Comparison of ENCODE assay signal across 9 cellular contexts in the genomic region with DNA sequence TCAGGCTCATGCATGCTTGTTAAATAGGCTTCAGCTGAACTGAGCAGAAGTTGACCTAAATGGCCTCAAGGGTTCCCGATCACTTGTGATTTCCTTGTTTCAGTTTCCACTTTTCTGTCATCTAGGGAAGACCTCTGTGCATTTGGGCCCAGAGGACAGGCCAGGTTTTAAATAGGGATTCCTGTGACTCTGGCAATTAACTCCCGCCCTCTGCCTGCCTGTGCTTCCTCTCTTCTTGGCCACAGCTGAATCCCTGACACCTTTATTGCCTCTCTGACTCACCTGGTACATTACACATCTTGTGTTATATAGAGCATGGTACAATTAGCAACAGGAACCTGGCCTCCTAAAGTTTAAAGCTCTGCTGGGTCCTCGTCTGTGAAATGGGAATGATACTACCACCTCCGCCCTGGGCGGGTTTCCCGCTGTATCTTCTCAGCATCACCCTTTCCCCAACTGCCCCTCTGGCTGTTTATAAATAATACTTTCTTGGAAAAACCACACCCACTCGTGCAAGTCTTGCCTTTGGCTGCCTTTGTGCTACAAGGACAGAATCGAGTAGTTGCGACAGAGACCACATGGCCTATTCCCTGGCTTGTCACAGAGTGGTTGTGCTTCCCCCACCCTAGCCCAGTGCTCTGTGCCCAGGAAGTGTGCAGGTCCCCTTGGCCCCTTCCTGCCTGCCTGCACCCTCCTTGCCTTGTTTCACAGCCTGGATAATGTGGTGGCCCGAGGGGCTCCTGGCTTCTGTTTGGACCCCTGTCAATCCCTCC. TPM values are rescaled to one million over a fixed set of nuclear protein-coding genes. Genes with fewer than 3 reads are reported as not detected.
A peak's percentile ranks its signal among the peaks of the same experiment; 100 is the strongest.
DNase-seq lines count a peak whose midpoint lies in the region; ATAC-seq, FAIRE-seq and TF ChIP-seq lines count a peak whose summit lies in the region.
"Had no signal": no experiment of that assay in that cellular context is flagged by ENCODE, and none has a peak within 500 bp of the region (broad histone marks: within the 10 kb centered on the region; RNA-seq: fewer than 3 reads in every experiment).

No MANE protein-coding gene starts in this region.

- H3K36me3 ChIP-seq in spleen = no peaks in the 10 kb centered on the region

- H3K4me1 ChIP-seq in spleen = peaks cover 19 to 42% (median 31%) of the 10 kb centered on the region in 6 donors

- ATAC-seq in HG02610 (IDR thresholded peaks at IDR 0.05; ENCODE audit: unreplicated experiment) (peak; percentile 57), left cardiac atrium (peak; percentile 53 to 75), HG03432 (IDR thresholded peaks at IDR 0.05; ENCODE audit: unreplicated experiment) (no peak)

- H3K9me3 ChIP-seq in spleen = no peaks in the 10 kb centered on the region

- no peak for FAIRE-seq in RCC 7860 (lab: Jason Lieb, UNC)

- H3K27me3 Mint-ChIP-seq in activated CD4-positive, alpha-beta T cell treated with anti-CD3 and anti-CD28 coated beads, Interleukin-2, amount 10 ng/mL, durations not matched to agents 24 days and 14 days = peaks cover 10% of the 10 kb centered on the region

- intact Hi-C loops in left cardiac atrium (cut with DNase I) = no loop called here
- intact Hi-C loops in spleen (cut with DNase I; ENCODE audit: low total_unique reads) = no loop called here
- intact Hi-C loops in activated CD4-positive, alpha-beta T cell treated with anti-CD3 and anti-CD28 coated beads, Interleukin-2, amount 10 ng/mL, durations not matched to agents 24 days and 14 days (cut with micrococcal nuclease) = no loop called here

- H3K4me3 Mint-ChIP-seq in activated CD4-positive, alpha-beta T cell treated with anti-CD3 and anti-CD28 coated beads, Interleukin-2, amount 10 ng/mL, durations not matched to agents 24 days and 14 days = no peak overlapping the region

- peaks cover 16% of the 10 kb centered on the region for H3K4me1 Mint-ChIP-seq in activated CD4-positive, alpha-beta T cell treated with anti-CD3 and anti-CD28 coated beads, Interleukin-2, amount 10 ng/mL, durations not matched to agents 24 days and 14 days

- TF ChIP-seq POLR2A in spleen (IDR thresholded peaks at IDR 0.05) = no peak

- TF ChIP-seq CTCF in spleen (IDR thresholded peaks at IDR 0.05 in 8 of 11, conservative IDR thresholded peaks at IDR 0.05 in 3 of 11) = no peak

- WGBS in spleen, 5 donors = 44 to 58% (median 50%) methylated on average over 10 of the region's 10 CpGs

- no peak overlapping the region for H3K4me3 ChIP-seq in spleen

- H3K27ac ChIP-seq in spleen = peak overlapping the region in 6 of 8 donors; percentile 3 to 48 (median 34)
- H3K27ac ChIP-seq: VCaP had no signal

- no peak overlapping the region for H3K27ac Mint-ChIP-seq in activated CD4-positive, alpha-beta T cell treated with anti-CD3 and anti-CD28 coated beads, Interleukin-2, amount 10 ng/mL, durations not matched to agents 24 days and 14 days

- H3K36me3 Mint-ChIP-seq in activated CD4-positive, alpha-beta T cell treated with anti-CD3 and anti-CD28 coated beads, Interleukin-2, amount 10 ng/mL, durations not matched to agents 24 days and 14 days (ENCODE audit: low read depth) = no peaks in the 10 kb centered on the region

- H3K9me3 Mint-ChIP-seq in activated CD4-positive, alpha-beta T cell treated with anti-CD3 and anti-CD28 coated beads, Interleukin-2, amount 10 ng/mL, durations not matched to agents 24 days and 14 days = no peaks in the 10 kb centered on the region

- peaks cover 0 to 6% (median 0%) of the 10 kb centered on the region in 7 donors for H3K27me3 ChIP-seq in spleen (replicated peaks in 1 of 7)

- DNase-seq in SKM-1 (lab: John Stamatoyannopoulos, UW; ENCODE audit: unreplicated experiment) (peak; percentile 44), left cardiac atrium (peak; percentile 51), spleen (no peak), RCC 7860 (ENCODE audit: low spot score) (no peak), cerebellar nuclear complex (lab: John Stamatoyannopoulos, UW) (no peak)
- no peak for DNase-seq in activated CD4-positive, alpha-beta T cell treated with anti-CD3 and anti-CD28 coated beads, Interleukin-2, amount 10 ng/mL, durations not matched to agents 24 days and 14 days

RNA-seq across cellular contexts. Expression of a gene that starts 8.0 kb away (rescaled TPM):
- total RNA-seq in left cardiac atrium (10 to 100 TPM in 1 of 2 donors, 1 to 10 TPM in 1; 6.6 to 20.4 TPM), spleen (10 to 100 TPM in 2 of 7 donors, 1 to 10 TPM in 5; 4.2 to 18.7 (median 8.0) TPM)
- 1 to 10 TPM; 1.7 to 2.3 (median 1.8) TPM for polyA plus RNA-seq in spleen
- total RNA-seq in activated CD4-positive, alpha-beta T cell treated with anti-CD3 and anti-CD28 coated beads, Interleukin-2, amount 10 ng/mL, durations not matched to agents 24 days and 14 days = 5.7 and 6.4 TPM in 2 replicates

Comparison
In these comparisons a context has a peak if more than half of its experiments do, and no peak if none do; other contexts are left out.
1. DNase-seq: peak in SKM-1 (single experiment) and left cardiac atrium (single experiment); none in spleen (single experiment), RCC 7860 (single experiment), cerebellar nuclear complex (0 of 2) and activated CD4-positive, alpha-beta T cell treated with anti-CD3 and anti-CD28 coated beads, Interleukin-2, amount 10 ng/mL, durations not matched to agents 24 days and 14 days (single experiment).